Comparison of ENCODE assay signal across 1 cellular context in genomic region chr19:55345101-55345817, GRCh38.
TF ChIP-seq lines count a peak whose summit lies in the region.

No MANE protein-coding gene starts in this region.

TF ChIP-seq in IMR-90, 13 proteins besides CTCF, POLR2A, EP300 and RAD21:
- TF ChIP-seq RFX5 (IDR thresholded peaks at IDR 0.05; ENCODE audit: low read depth, low read length): no peak
- no peak for TF ChIP-seq MXI1 (IDR thresholded peaks at IDR 0.05; ENCODE audit: borderline replicate concordance, low read depth, low read length)
- TF ChIP-seq MAFK (IDR thresholded peaks at IDR 0.05; ENCODE audit: low read depth, low read length): no peak
- TF ChIP-seq SMC3 (IDR thresholded peaks at IDR 0.05; ENCODE audit: low read depth, low read length): no peak
- no peak for TF ChIP-seq ELK1 (IDR thresholded peaks at IDR 0.05; ENCODE audit: borderline replicate concordance, low read depth, low read length)
- TF ChIP-seq CHD1 (IDR thresholded peaks at IDR 0.05; ENCODE audit: low read depth, low read length): no peak
- TF ChIP-seq MAZ (IDR thresholded peaks at IDR 0.05; ENCODE audit: borderline replicate concordance, low read depth, low read length): no peak
- no peak for TF ChIP-seq USF2 (IDR thresholded peaks at IDR 0.05; ENCODE audit: low read depth, low read length)
